In the genomic region with DNA sequence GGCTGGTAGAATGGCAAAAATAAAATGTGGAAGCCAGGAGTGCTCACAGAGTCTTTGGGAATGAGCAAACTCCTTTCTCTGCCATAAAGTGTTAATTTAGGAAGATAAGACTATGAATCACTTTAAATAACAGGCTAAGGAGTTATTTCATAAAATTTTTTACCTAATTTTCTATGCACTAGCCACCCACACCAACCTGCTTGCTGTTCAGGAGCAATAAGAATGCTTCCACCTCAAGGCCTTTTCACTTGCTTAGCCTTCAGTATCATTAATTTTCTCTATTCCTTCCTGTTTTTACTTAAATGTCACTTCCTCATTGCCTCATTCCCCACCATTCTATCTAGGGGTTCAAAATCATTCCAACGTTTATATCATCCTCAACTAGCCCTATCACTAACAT, we compare ENCODE assay signal across 16 cellular contexts.
A peak's percentile ranks its signal among the peaks of the same experiment; 100 is the strongest.
DNase-seq lines count a peak whose midpoint lies in the region; ATAC-seq and TF ChIP-seq lines count a peak whose summit lies in the region.
"Had no signal": no experiment of that assay in that cellular context is flagged by ENCODE, and none has a peak within 500 bp of the region (broad histone marks: within the 10 kb centered on the region; RNA-seq: fewer than 3 reads in every experiment).

No MANE protein-coding gene starts in this region.

- no peak overlapping the region for H3K27ac ChIP-seq in gastroesophageal sphincter

- DNase-seq in NOMO-1 (lab: John Stamatoyannopoulos, UW; ENCODE audit: unreplicated experiment in 2 of 2) (peak; percentile 5 to 16), NOMO-1 treated with dmso at 0.1 percent for 144 hours (lab: John Stamatoyannopoulos, UW; ENCODE audit: unreplicated experiment) (no peak), OCI-M1 (lab: John Stamatoyannopoulos, UW) (peak; percentile 17), fibroblast of villous mesenchyme (ENCODE audit: low read depth) (peak; percentile 2), mesenteric fat pad (ENCODE audit: low spot score) (no peak)
- DNase-seq: CD4-positive, CD25-positive, alpha-beta regulatory T cell; CD8-positive, alpha-beta memory T cell; COR-L47; DMS 273 treated with DMSO at 0.1 percent for 48 hours; DMS79; GDM1; HCEC 1CT had no signal

- TF ChIP-seq CTCF in fibroblast of villous mesenchyme (IDR thresholded peaks at IDR 0.05; ENCODE audit: insufficient read depth, low read depth, low read length), result no peak
- TF ChIP-seq CTCF in gastroesophageal sphincter (IDR thresholded peaks at IDR 0.05), result no peak

- no peaks in the 10 kb centered on the region for H3K36me3 ChIP-seq in gastroesophageal sphincter
- H3K36me3 ChIP-seq: BLaER1 treated with 17β-estradiol and CSF1 and Interleukin-3, amounts not matched to agents 10 nM and 100 nM had no signal

- peaks cover 0 to 2% (median 0%) of the 10 kb centered on the region in 3 donors for H3K9me3 ChIP-seq in gastroesophageal sphincter

- WGBS in gastroesophageal sphincter (ENCODE audit: low coverage in 1 of 2), 2 donors, result 60 to 62% methylated on average over 1 of the region's 1 CpG

- no peak for TF ChIP-seq EP300 in gastroesophageal sphincter (IDR thresholded peaks at IDR 0.05)

- ATAC-seq in GM21576 (IDR thresholded peaks at IDR 0.05; ENCODE audit: unreplicated experiment) (no peak), gastroesophageal sphincter (no peak)
- ATAC-seq: GM23338 had no signal

- no peak for TF ChIP-seq POLR2A in gastroesophageal sphincter (IDR thresholded peaks at IDR 0.05)

- H3K4me3 ChIP-seq in fibroblast of villous mesenchyme (ENCODE audit: low read depth, low read length) (no peak overlapping the region), gastroesophageal sphincter (no peak overlapping the region)
- H3K4me3 ChIP-seq: BLaER1 treated with 17β-estradiol and CSF1 and Interleukin-3, amounts not matched to agents 10 nM and 100 nM; GM23338 had no signal

- no peaks in the 10 kb centered on the region for H3K4me1 ChIP-seq in gastroesophageal sphincter

- no peaks in the 10 kb centered on the region for H3K27me3 ChIP-seq in gastroesophageal sphincter
- H3K27me3 ChIP-seq: BLaER1 treated with 17β-estradiol and CSF1 and Interleukin-3, amounts not matched to agents 10 nM and 100 nM had no signal

Comparison
In these comparisons a context has a peak if more than half of its experiments do, and no peak if none do; other contexts are left out.
1. DNase-seq: peak in NOMO-1 (2 of 2), OCI-M1 (single experiment) and fibroblast of villous mesenchyme (single experiment); none in NOMO-1 treated with dmso at 0.1 percent for 144 hours (single experiment) and mesenteric fat pad (single experiment).